10 cellular contexts compared by ENCODE assay signal in the genomic region with DNA sequence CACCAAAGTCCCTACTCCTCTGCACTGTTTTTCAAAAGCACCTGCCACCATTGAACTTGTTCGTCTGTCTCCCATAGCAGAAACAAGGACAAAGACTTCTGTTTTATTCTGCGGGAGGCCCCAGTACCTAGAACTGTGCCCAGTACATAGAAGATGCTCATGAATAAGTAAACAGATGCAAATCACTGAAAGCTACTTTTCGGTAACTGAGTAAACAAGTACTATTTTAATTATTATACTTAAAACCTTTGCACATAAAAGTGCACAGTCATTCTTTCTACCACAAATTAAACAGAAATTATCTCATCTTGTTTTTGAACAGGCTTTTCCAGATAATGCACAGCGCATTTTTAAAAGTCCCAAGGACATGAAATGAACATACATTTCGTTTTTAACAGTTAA. TPM values are rescaled to one million over a fixed set of nuclear protein-coding genes. Genes with fewer than 3 reads are reported as not detected.
DNase-seq lines count a peak whose midpoint lies in the region; ATAC-seq, FAIRE-seq and TF ChIP-seq lines count a peak whose summit lies in the region.
"Had no signal": no experiment of that assay in that cellular context is flagged by ENCODE, and none has a peak within 500 bp of the region (broad histone marks: within the 10 kb centered on the region; RNA-seq: fewer than 3 reads in every experiment).

No MANE protein-coding gene starts in this region.

- no peaks in the 10 kb centered on the region for H3K36me3 ChIP-seq in GM23338 (ENCODE audit: insufficient read depth)
- H3K36me3 ChIP-seq in SJSA1: peaks cover 45% of the 10 kb centered on the region
- H3K36me3 ChIP-seq in H1 (ENCODE audit: control insufficient read depth in 2 of 4, insufficient read depth in 4 of 4, low read length in 3 of 4): peaks cover 0 to 7% (median 0%) of the 10 kb centered on the region in 4 experiments; a peak in 3 of 8 replicates

- no peak overlapping the region for H3K14ac ChIP-seq in H1 (ENCODE audit: insufficient read length)

- H3K4ac ChIP-seq in H1 (replicated peaks; ENCODE audit: insufficient read length, low read depth, low read length): no peak overlapping the region

- H3K4me3 Mint-ChIP-seq in GM23338: peak overlapping the region; percentile 95

- H3K27me3 Mint-ChIP-seq in GM23338 (ENCODE audit: insufficient read depth, low read depth, poor library complexity): peaks cover 6% of the 10 kb centered on the region

- H4K20me1 ChIP-seq in GM23338 (replicated peaks; ENCODE audit: insufficient read depth): peaks cover 72% of the 10 kb centered on the region
- peaks cover 18 to 21% of the 10 kb centered on the region in 2 experiments for H4K20me1 ChIP-seq in H1 (replicated peaks in 1 of 2; ENCODE audit: control insufficient read depth in 1 of 2, insufficient read depth in 2 of 2, low read length in 2 of 2)

- peaks cover 29% of the 10 kb centered on the region for H3K4me1 Mint-ChIP-seq in GM23338

- TF ChIP-seq CTCF in GM23338 (conservative IDR thresholded peaks at IDR 0.05; ENCODE audit: low read depth in 2 of 2) (no peak), H1 (IDR thresholded peaks at IDR 0.05; ENCODE audit: control extremely low read depth in 1 of 3, insufficient read depth in 1 of 3, low read depth in 1 of 3, low read length in 3 of 3) (no peak), foreskin keratinocyte (conservative IDR thresholded peaks at IDR 0.05) (no peak)

- no peak overlapping the region for H3K56ac ChIP-seq in H1 (replicated peaks; ENCODE audit: insufficient read length, low read depth, low read length)

- H3K79me1 ChIP-seq in H1 (ENCODE audit: low read depth, low read length): peaks cover 11% of the 10 kb centered on the region

- no peak overlapping the region for H2BK20ac ChIP-seq in H1 (ENCODE audit: low read length)

- 79% methylated on average over 5 of the region's 5 CpGs; no CpG with 5 or more reads in 1 of the 2 experiments for WGBS in H1 (ENCODE audit: extremely low coverage in 1 of 2, insufficient coverage in 1 of 2, insufficient read length in 1 of 2, insufficient replicate concordance in 2 of 2, low coverage in 1 of 2, low lambda C conversion rate in 2 of 2, missing lambda C conversion rate in 1 of 2), 2 experiments

- no peak overlapping the region for H2AK5ac ChIP-seq in H1 (ENCODE audit: low read depth, low read length)

- H4K5ac ChIP-seq in H1 (ENCODE audit: insufficient read length, low read depth, low read length): no peak overlapping the region

- no peak overlapping the region for H3K23ac ChIP-seq in H1 (ENCODE audit: insufficient read length)

- no peaks in the 10 kb centered on the region for H3K9me2 ChIP-seq in GM23338 (ENCODE audit: insufficient read depth)

- H3K18ac ChIP-seq in H1 (ENCODE audit: extremely low read depth, low read length): no peak overlapping the region

- H3K9me3 ChIP-seq in SJSA1 (replicated peaks) (no peaks in the 10 kb centered on the region), H1 (ENCODE audit: insufficient read depth in 2 of 2, low read depth in 1 of 2, low read length in 1 of 2) (no peaks in the 10 kb centered on the region)

- H3K27me3 ChIP-seq in GM23338 (ENCODE audit: insufficient read depth): no peaks in the 10 kb centered on the region
- H3K27me3 ChIP-seq in SJSA1 (replicated peaks): no peaks in the 10 kb centered on the region
- H3K27me3 ChIP-seq in H1 (replicated peaks in 1 of 4; ENCODE audit: control insufficient read depth in 3 of 4, extremely low read depth in 1 of 4, insufficient read depth in 3 of 4, low read length in 3 of 4): no peaks in the 10 kb centered on the region
- no peaks in the 10 kb centered on the region for H3K27me3 ChIP-seq in foreskin keratinocyte

- H3K27ac ChIP-seq in GM23338 (ENCODE audit: low read depth): peak overlapping the region; percentile 64; the same call in 1 of the 2 replicates
- 0 out of 2 replicates have a peak overlapping the region, but pooled peaks have one; percentile 2 for H3K27ac ChIP-seq in SJSA1
- H3K27ac ChIP-seq in H1 (ENCODE audit: low read depth, low read length): no peak overlapping the region
- H3K27ac ChIP-seq in foreskin keratinocyte: no peak overlapping the region

- peaks cover 9% of the 10 kb centered on the region for H3F3A ChIP-seq in GM23338 (replicated peaks; ENCODE audit: low read depth)

- no peak for FAIRE-seq in H1 (lab: Jason Lieb, UNC)
- FAIRE-seq: GM12891 had no signal

- H4K91ac ChIP-seq in H1 (replicated peaks; ENCODE audit: insufficient read length, low read length): no peak overlapping the region

- TF ChIP-seq EP300 in H1 (IDR thresholded peaks at IDR 0.05; ENCODE audit: borderline replicate concordance in 1 of 2, low read depth in 2 of 2, low read length in 2 of 2): no peak

- peaks cover 25% of the 10 kb centered on the region for H3K36me3 Mint-ChIP-seq in GM23338 (ENCODE audit: low read depth)

- H3K4me2 ChIP-seq in GM23338: peak overlapping the region; percentile 98
- peak overlapping the region; percentile 77 to 88; a peak in 2 of 4 replicates for H3K4me2 ChIP-seq in H1 (ENCODE audit: insufficient read depth in 1 of 2, low read depth in 2 of 2, low read length in 2 of 2)

- H2BK15ac ChIP-seq in H1 (ENCODE audit: low read length): no peak overlapping the region

- peaks cover 84% of the 10 kb centered on the region for H3K79me2 ChIP-seq in GM23338 (replicated peaks; ENCODE audit: insufficient read depth)
- peaks cover 71 to 83% of the 10 kb centered on the region in 2 experiments for H3K79me2 ChIP-seq in H1 (ENCODE audit: control insufficient read depth in 1 of 2, insufficient read depth in 2 of 2, low read length in 2 of 2)

- H2BK120ac ChIP-seq in H1 (replicated peaks; ENCODE audit: low read depth, low read length): no peak overlapping the region

- no peak overlapping the region for H3K9ac ChIP-seq in H1 (replicated peaks in 1 of 4; ENCODE audit: extremely low read depth in 1 of 4, low read depth in 3 of 4, low read length in 3 of 4)

- no peak overlapping the region for H4K8ac ChIP-seq in H1 (ENCODE audit: extremely low read depth, insufficient read depth, low read length)

- H3K23me2 ChIP-seq in H1 (ENCODE audit: low read depth, low read length): peaks cover 11% of the 10 kb centered on the region

- peak overlapping the region; percentile 0; the same call in 1 of the 2 replicates for H3K27ac Mint-ChIP-seq in GM23338

- H3K4me1 ChIP-seq in GM23338 (ENCODE audit: insufficient read depth) (peaks cover 40% of the 10 kb centered on the region), SJSA1 (replicated peaks) (peaks cover 31% of the 10 kb centered on the region), H1 (replicated peaks in 1 of 4; ENCODE audit: control insufficient read depth in 3 of 4, insufficient read depth in 4 of 4, low read length in 3 of 4) (peaks cover 6 to 18% (median 8%) of the 10 kb centered on the region in 4 experiments; a peak in 6 of 7 replicates), foreskin keratinocyte (peaks cover 22% of the 10 kb centered on the region)

- in situ Hi-C loops in KBM-7 (cut with MboI; ENCODE audit: low pct_unique_long_range_greater_than_20kb, low sequenced_read_pairs): no loop called here

- H3K9me3 Mint-ChIP-seq in GM23338: no peaks in the 10 kb centered on the region

- ATAC-seq in GM23338: no peak
- no peak for ATAC-seq in foreskin keratinocyte
- no peak for ATAC-seq in HG03342 (IDR thresholded peaks at IDR 0.05; ENCODE audit: unreplicated experiment)
- ATAC-seq: sciatic nerve had no signal

- POLR2A ChIA-PET in H1 (lab: Charles Lee; ENCODE audit: partially characterized antibody): interaction anchor here (0.8 kb wide), 1 partner anchor 9 kb away, joined by 4 read pairs; no protein-coding TSS in a partner anchor

- TF ChIP-seq POLR2A in H1 (IDR thresholded peaks at IDR 0.05; ENCODE audit: control extremely low read depth in 1 of 2, low read depth in 2 of 2, low read length in 2 of 2): no peak

- TF ChIP-seq RAD21 in H1 (IDR thresholded peaks at IDR 0.05 in 1 of 2, conservative IDR thresholded peaks at IDR 0.05 in 1 of 2; ENCODE audit: low read depth in 2 of 2, low read length in 2 of 2): no peak

- CTCF ChIA-PET in H1 (lab: Charles Lee; ENCODE audit: partially characterized antibody): interaction anchor here (2.7 kb wide), 1 partner anchor 13 kb away, joined by 18 read pairs; no protein-coding TSS in a partner anchor

- H2BK5ac ChIP-seq in H1 (ENCODE audit: low read depth, low read length): no peak overlapping the region

- H2AFZ ChIP-seq in GM23338 (no peak overlapping the region), H1 (ENCODE audit: low read length) (no peak overlapping the region)

- peak overlapping the region; percentile 99 for H3K4me3 ChIP-seq in GM23338
- H3K4me3 ChIP-seq in SJSA1: no peak overlapping the region
- peak overlapping the region in 1 of 4 experiments; percentile 76; a peak in 2 of 8 replicates for H3K4me3 ChIP-seq in H1 (ENCODE audit: extremely low read depth in 1 of 4, insufficient read depth in 2 of 4, low read depth in 3 of 4, low read length in 4 of 4)

- H2BK12ac ChIP-seq in H1 (ENCODE audit: low read depth, low read length): no peak overlapping the region

- no peak for DNase-seq in GM23338 (ENCODE audit: low spot score)
- no peak for DNase-seq in SJSA1 (ENCODE audit: low read depth in 1 of 2, low spot score in 2 of 2)
- DNase-seq in H1 (ENCODE audit: low read depth in 1 of 2, low spot score in 2 of 2): no peak
- DNase-seq in pons (ENCODE audit: low spot score): peak; percentile 56
- DNase-seq in KBM-7: no peak
- DNase-seq in NCI-H226: no peak
- no peak for DNase-seq in foreskin keratinocyte

RNA-seq across cellular contexts. Expression of gene NAP1L4, which starts 3.8 kb away (rescaled TPM):
- total RNA-seq in GM23338 (2014; rRNA removed; shearing (Covaris generic)): 181 and 183 TPM in 2 replicates
- polyA plus RNA-seq in GM23338 (2016; fragmentation: Nextera tagmentation; extraction: Ambion mirVana): 171 and 189 TPM in 2 replicates
- 186 and 214 TPM in 2 replicates for total RNA-seq in SJSA1 (2014; rRNA removed; shearing (Covaris generic))
- 190 and 194 TPM in 2 replicates for total RNA-seq in H1 (2021; fragmentation: NEBNext Ultra II Directional; extraction: Animal tissue kit (Norgen Biotek cat#: 25700))
- 75.8 and 81.4 TPM in 2 replicates for polyA plus RNA-seq in H1 (2011; rRNA removed)
- 105 TPM for polyA plus RNA-seq in H1 (2011; cell fraction: cytosol; rRNA removed)
- 118 TPM for polyA plus RNA-seq in H1 (2011; cell fraction: nucleus; rRNA removed)
- 128 to 175 TPM (median 137 TPM) in 4 replicates for polyA plus RNA-seq in H1 (2012, experiment 1 of 2)
- 37.8 TPM for polyA plus RNA-seq in H1 (2012, experiment 2 of 2)
- polyA plus RNA-seq in H1 (2013, experiment 1 of 2): 102 TPM
- 96.1 TPM for polyA plus RNA-seq in H1 (2013, experiment 2 of 2)
- 80.9 and 95.4 TPM in 2 replicates for polyA minus RNA-seq in H1 (2011; rRNA and poly(A)+ RNA removed)
- 46.7 TPM for polyA minus RNA-seq in H1 (2011; cell fraction: cytosol; rRNA and poly(A)+ RNA removed)
- polyA minus RNA-seq in H1 (2011; cell fraction: nucleus; rRNA and poly(A)+ RNA removed): 103 TPM
- 137 and 151 TPM in 2 replicates for total RNA-seq in foreskin keratinocyte
- 95.9 and 105 TPM in 2 replicates for polyA plus RNA-seq in foreskin keratinocyte

RNA-seq across cellular contexts. Expression of gene PHLDA2, which starts 59.1 kb away (rescaled TPM):
- total RNA-seq in GM23338 (2014; rRNA removed; shearing (Covaris generic)): 3.8 TPM in 1 of 2 replicates, not detected in the other
- polyA plus RNA-seq in GM23338 (2016; fragmentation: Nextera tagmentation; extraction: Ambion mirVana): 16.5 and 19.2 TPM in 2 replicates
- total RNA-seq in SJSA1 (2014; rRNA removed; shearing (Covaris generic)): 28.0 and 34.6 TPM in 2 replicates
- 5.2 and 5.4 TPM in 2 replicates for total RNA-seq in H1 (2021; fragmentation: NEBNext Ultra II Directional; extraction: Animal tissue kit (Norgen Biotek cat#: 25700))
- 7.6 and 11.6 TPM in 2 replicates for polyA plus RNA-seq in H1 (2011; rRNA removed)
- polyA plus RNA-seq in H1 (2011; cell fraction: cytosol; rRNA removed): 5.3 TPM
- polyA plus RNA-seq in H1 (2011; cell fraction: nucleus; rRNA removed): 8.3 TPM
- 3.0 to 7.5 TPM (median 5.8 TPM) in 4 replicates for polyA plus RNA-seq in H1 (2012, experiment 1 of 2)
- 6.4 TPM for polyA plus RNA-seq in H1 (2012, experiment 2 of 2)
- polyA plus RNA-seq in H1 (2013, experiment 1 of 2): 15.6 TPM
- 14.7 TPM for polyA plus RNA-seq in H1 (2013, experiment 2 of 2)
- 0.24 TPM in 1 of 2 replicates, not detected in the other for polyA minus RNA-seq in H1 (2011; rRNA and poly(A)+ RNA removed)
- 3.5 TPM for polyA minus RNA-seq in H1 (2011; cell fraction: cytosol; rRNA and poly(A)+ RNA removed)
- 13.2 TPM for polyA minus RNA-seq in H1 (2011; cell fraction: nucleus; rRNA and poly(A)+ RNA removed)
- total RNA-seq in foreskin keratinocyte: 36.9 and 52.6 TPM in 2 replicates
- polyA plus RNA-seq in foreskin keratinocyte: 165 and 166 TPM in 2 replicates

Comparison
In these comparisons a context has a peak if more than half of its experiments do, and no peak if none do; other contexts are left out.
1. H3K27ac ChIP-seq: peak in GM23338 (single experiment) and SJSA1 (single experiment); none in H1 (single experiment) and foreskin keratinocyte (single experiment).